Comparison of ENCODE assay signal across 10 cellular contexts in the genomic region with DNA sequence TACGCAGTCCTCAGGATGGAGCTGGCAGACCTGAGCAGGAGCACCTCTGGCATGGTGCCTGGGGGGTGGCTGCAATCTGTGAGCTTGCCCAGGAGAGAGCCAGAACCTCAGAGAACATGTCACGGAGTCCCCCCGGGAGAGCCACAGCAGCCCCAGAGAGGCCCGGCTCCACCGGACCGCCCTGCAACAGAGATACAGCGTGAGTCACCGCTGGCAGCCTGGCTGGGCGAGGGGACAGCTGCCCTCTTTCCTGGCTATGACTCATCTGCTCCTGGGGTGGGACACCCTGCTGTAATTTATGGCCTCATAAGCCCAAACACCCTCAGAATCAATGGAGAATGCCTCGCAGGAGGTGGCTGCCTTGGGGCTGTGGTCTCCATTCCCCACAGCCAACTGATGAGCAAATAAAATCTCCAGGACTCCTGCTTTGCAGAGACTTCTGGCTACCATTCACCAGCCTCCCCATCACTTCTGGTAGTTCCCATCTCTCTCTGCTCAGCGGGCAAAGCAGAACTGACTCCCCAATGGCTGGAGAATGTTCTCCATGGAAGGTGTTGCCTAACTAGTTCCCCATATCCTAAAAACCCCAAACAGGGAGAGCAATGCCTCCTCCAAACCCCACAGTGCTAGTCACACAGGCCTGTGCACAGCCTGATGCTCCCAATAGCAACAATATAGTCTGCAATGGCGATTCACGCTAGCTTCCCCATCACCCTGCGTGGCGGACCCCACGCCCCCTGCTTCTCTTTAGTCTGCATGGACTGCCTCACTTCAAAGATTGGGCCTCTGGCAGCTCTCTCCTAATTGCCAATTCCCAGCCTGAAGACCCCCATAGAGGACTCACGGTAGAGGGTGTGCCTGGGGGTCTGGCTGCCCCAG. TPM values are rescaled to one million over a fixed set of nuclear protein-coding genes. Genes with fewer than 3 reads are reported as not detected.
DNase-seq lines count a peak whose midpoint lies in the region; ATAC-seq, FAIRE-seq and TF ChIP-seq lines count a peak whose summit lies in the region.
"Had no signal": no experiment of that assay in that cellular context is flagged by ENCODE, and none has a peak within 500 bp of the region (broad histone marks: within the 10 kb centered on the region; RNA-seq: fewer than 3 reads in every experiment).

No MANE protein-coding gene starts in this region.

- no peaks in the 10 kb centered on the region for H3K4me1 Mint-ChIP-seq in activated naive CD8-positive, alpha-beta T cell treated with anti-CD3 and anti-CD28 coated beads, Interleukin-2, amount 50 U/mL, for 24 hours
- no peaks in the 10 kb centered on the region for H3K4me1 Mint-ChIP-seq in activated naive CD8-positive, alpha-beta T cell treated with anti-CD3 and anti-CD28 coated beads for 36 hours
- peaks cover 6% of the 10 kb centered on the region for H3K4me1 Mint-ChIP-seq in WTC11

- H3K9me3 Mint-ChIP-seq in activated naive CD8-positive, alpha-beta T cell treated with anti-CD3 and anti-CD28 coated beads, Interleukin-2, amount 50 U/mL, for 24 hours, result no peaks in the 10 kb centered on the region
- H3K9me3 Mint-ChIP-seq in activated naive CD8-positive, alpha-beta T cell treated with anti-CD3 and anti-CD28 coated beads for 36 hours, result no peaks in the 10 kb centered on the region
- H3K9me3 Mint-ChIP-seq in WTC11, result no peaks in the 10 kb centered on the region

- in situ Hi-C loops in brain microvascular endothelial cell (cut with HindIII; ENCODE audit: low pct_ligation_motif_present, low sequenced_read_pairs), result no loop called here

- H3K27me3 ChIP-seq in brain microvascular endothelial cell (replicated peaks) (no peaks in the 10 kb centered on the region), kidney epithelial cell (ENCODE audit: control insufficient read depth, insufficient read depth, low read length) (no peaks in the 10 kb centered on the region)
- H3K27me3 ChIP-seq: BLaER1 had no signal

- no peak overlapping the region for H3K27ac Mint-ChIP-seq in activated naive CD8-positive, alpha-beta T cell treated with anti-CD3 and anti-CD28 coated beads, Interleukin-2, amount 50 U/mL, for 24 hours
- H3K27ac Mint-ChIP-seq in activated naive CD8-positive, alpha-beta T cell treated with anti-CD3 and anti-CD28 coated beads for 36 hours, result no peak overlapping the region
- no peak overlapping the region for H3K27ac Mint-ChIP-seq in WTC11

- POLR2A ChIA-PET in WTC11 (lab: Charles Lee), result no interaction called here

- peak; percentile 91 for FAIRE-seq in urothelium cell line (lab: Jason Lieb, UNC)

- no peak for DNase-seq in activated naive CD8-positive, alpha-beta T cell treated with anti-CD3 and anti-CD28 coated beads, Interleukin-2, amount 50 U/mL, for 24 hours
- DNase-seq in activated naive CD8-positive, alpha-beta T cell treated with anti-CD3 and anti-CD28 coated beads for 36 hours, result no peak
- DNase-seq in brain microvascular endothelial cell (peak; percentile 65), kidney epithelial cell (ENCODE audit: low read depth) (peak; percentile 42), urothelium cell line (ENCODE audit: low spot score) (peak; percentile 95), WTC11 (ENCODE audit: low spot score) (no peak)
- no peak for DNase-seq in activated T-cell treated with anti-CD3 and anti-CD28 coated beads, Interleukin-2, amount 50 U/mL, for 48 hours

- no peaks in the 10 kb centered on the region for H3K36me3 Mint-ChIP-seq in activated naive CD8-positive, alpha-beta T cell treated with anti-CD3 and anti-CD28 coated beads, Interleukin-2, amount 50 U/mL, for 24 hours (ENCODE audit: low read depth)
- no peaks in the 10 kb centered on the region for H3K36me3 Mint-ChIP-seq in activated naive CD8-positive, alpha-beta T cell treated with anti-CD3 and anti-CD28 coated beads for 36 hours
- H3K36me3 Mint-ChIP-seq in WTC11, result no peaks in the 10 kb centered on the region

- TF ChIP-seq CTCF in brain microvascular endothelial cell (IDR thresholded peaks at IDR 0.05; ENCODE audit: low read depth, low read length, missing control alignments), result no peak
- TF ChIP-seq CTCF in kidney epithelial cell (IDR thresholded peaks at IDR 0.05; ENCODE audit: insufficient read depth, low read length, poor library complexity, severe bottlenecking), result no peak
- no peak for TF ChIP-seq CTCF in WTC11 (IDR thresholded peaks at IDR 0.05)

- H3K4me3 Mint-ChIP-seq in activated naive CD8-positive, alpha-beta T cell treated with anti-CD3 and anti-CD28 coated beads, Interleukin-2, amount 50 U/mL, for 24 hours, result no peak overlapping the region
- H3K4me3 Mint-ChIP-seq in activated naive CD8-positive, alpha-beta T cell treated with anti-CD3 and anti-CD28 coated beads for 36 hours, result no peak overlapping the region
- no peak overlapping the region for H3K4me3 Mint-ChIP-seq in WTC11

- no peaks in the 10 kb centered on the region for H3K36me3 ChIP-seq in brain microvascular endothelial cell (replicated peaks)
- H3K36me3 ChIP-seq in kidney epithelial cell (ENCODE audit: control insufficient read depth, insufficient read depth, low read length), result no peaks in the 10 kb centered on the region
- H3K36me3 ChIP-seq: BLaER1 had no signal

- H3K4me3 ChIP-seq in brain microvascular endothelial cell (ENCODE audit: low read depth, low read length) (no peak overlapping the region), kidney epithelial cell (ENCODE audit: low read depth, low read length) (no peak overlapping the region)
- H3K4me3 ChIP-seq: BLaER1 had no signal

- peak; percentile 18 for ATAC-seq in activated naive CD8-positive, alpha-beta T cell treated with anti-CD3 and anti-CD28 coated beads, Interleukin-2, amount 50 U/mL, for 24 hours
- ATAC-seq in WTC11, result no peak
- no peak for ATAC-seq in HG03571 (IDR thresholded peaks at IDR 0.05; ENCODE audit: unreplicated experiment)

- no peaks in the 10 kb centered on the region for H3K27me3 Mint-ChIP-seq in activated naive CD8-positive, alpha-beta T cell treated with anti-CD3 and anti-CD28 coated beads, Interleukin-2, amount 50 U/mL, for 24 hours
- no peaks in the 10 kb centered on the region for H3K27me3 Mint-ChIP-seq in activated naive CD8-positive, alpha-beta T cell treated with anti-CD3 and anti-CD28 coated beads for 36 hours
- no peaks in the 10 kb centered on the region for H3K27me3 Mint-ChIP-seq in WTC11 (ENCODE audit: low read depth)

- CTCF ChIA-PET in WTC11 (lab: Charles Lee), result interaction anchor here (1.6 to 1.8 kb wide), 2 partner anchors 17 to 213 kb away, joined by 3 to 11 read pairs; no protein-coding TSS in a partner anchor

- no peak overlapping the region for H3K27ac ChIP-seq in brain microvascular endothelial cell
- H3K27ac ChIP-seq: BLaER1, HL-60 had no signal

TF ChIP-seq in WTC11, 78 proteins besides CTCF, POLR2A, EP300 and RAD21 (continues in another document):
- TF ChIP-seq ELF4 (CRISPR knock-in tag; IDR thresholded peaks at IDR 0.05; ENCODE audit: low read depth) (no peak), GRHL2 (CRISPR knock-in tag; IDR thresholded peaks at IDR 0.05; ENCODE audit: insufficient replicate concordance, severe bottlenecking) (no peak), GTF2I (CRISPR knock-in tag; conservative IDR thresholded peaks at IDR 0.05) (no peak), ZNF671 (CRISPR knock-in tag; IDR thresholded peaks at IDR 0.05) (no peak), PRRX2 (CRISPR knock-in tag; IDR thresholded peaks at IDR 0.05) (no peak), MLX (CRISPR knock-in tag; IDR thresholded peaks at IDR 0.05) (no peak), E2F1 (CRISPR knock-in tag; IDR thresholded peaks at IDR 0.05) (no peak), NFYB (CRISPR knock-in tag; conservative IDR thresholded peaks at IDR 0.05; ENCODE audit: low read depth) (no peak), ZNF121 (CRISPR knock-in tag; IDR thresholded peaks at IDR 0.05) (no peak), RORB (CRISPR knock-in tag; IDR thresholded peaks at IDR 0.05) (no peak), NFATC4 (CRISPR knock-in tag; IDR thresholded peaks at IDR 0.05) (no peak), FOXP1 (CRISPR knock-in tag; IDR thresholded peaks at IDR 0.05; ENCODE audit: borderline replicate concordance) (no peak), ZNF232 (CRISPR knock-in tag; IDR thresholded peaks at IDR 0.05) (no peak)
- TF ChIP-seq, protein P1, sequence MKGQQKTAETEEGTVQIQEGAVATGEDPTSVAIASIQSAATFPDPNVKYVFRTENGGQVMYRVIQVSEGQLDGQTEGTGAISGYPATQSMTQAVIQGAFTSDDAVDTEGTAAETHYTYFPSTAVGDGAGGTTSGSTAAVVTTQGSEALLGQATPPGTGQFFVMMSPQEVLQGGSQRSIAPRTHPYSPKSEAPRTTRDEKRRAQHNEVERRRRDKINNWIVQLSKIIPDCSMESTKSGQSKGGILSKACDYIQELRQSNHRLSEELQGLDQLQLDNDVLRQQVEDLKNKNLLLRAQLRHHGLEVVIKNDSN (CRISPR knock-in tag; IDR thresholded peaks at IDR 0.05), result no peak

RNA-seq across cellular contexts. Expression of gene ACSBG1, which starts 21.6 kb away (rescaled TPM):
- under 1 TPM in 1 of 2 experiments, not detected in 1; 0.24 TPM for total RNA-seq in activated naive CD8-positive, alpha-beta T cell treated with anti-CD3 and anti-CD28 coated beads for 36 hours
- total RNA-seq in kidney epithelial cell, result not detected in 2 replicates
- total RNA-seq in WTC11 (2021), result 4.1 to 5.8 TPM (median 5.0 TPM) in 3 replicates

RNA-seq across cellular contexts. Expression of gene DNAJA4, which starts 51.6 kb away (rescaled TPM):
- 10 to 100 TPM; 36.8 to 39.3 TPM for total RNA-seq in activated naive CD8-positive, alpha-beta T cell treated with anti-CD3 and anti-CD28 coated beads for 36 hours
- total RNA-seq in kidney epithelial cell (9.9 and 11.0 TPM in 2 replicates), WTC11 (2021) (7.8 to 10.1 TPM (median 9.8 TPM) in 3 replicates)

Comparison
In these comparisons a context has a peak if more than half of its experiments do, and no peak if none do; other contexts are left out.
1. DNase-seq: peak in brain microvascular endothelial cell (single experiment), kidney epithelial cell (single experiment) and urothelium cell line (single experiment); none in activated naive CD8-positive, alpha-beta T cell treated with anti-CD3 and anti-CD28 coated beads, Interleukin-2, amount 50 U/mL, for 24 hours (single experiment), activated naive CD8-positive, alpha-beta T cell treated with anti-CD3 and anti-CD28 coated beads for 36 hours (single experiment), WTC11 (single experiment) and activated T-cell treated with anti-CD3 and anti-CD28 coated beads, Interleukin-2, amount 50 U/mL, for 48 hours (0 of 2).